In the genomic region with DNA sequence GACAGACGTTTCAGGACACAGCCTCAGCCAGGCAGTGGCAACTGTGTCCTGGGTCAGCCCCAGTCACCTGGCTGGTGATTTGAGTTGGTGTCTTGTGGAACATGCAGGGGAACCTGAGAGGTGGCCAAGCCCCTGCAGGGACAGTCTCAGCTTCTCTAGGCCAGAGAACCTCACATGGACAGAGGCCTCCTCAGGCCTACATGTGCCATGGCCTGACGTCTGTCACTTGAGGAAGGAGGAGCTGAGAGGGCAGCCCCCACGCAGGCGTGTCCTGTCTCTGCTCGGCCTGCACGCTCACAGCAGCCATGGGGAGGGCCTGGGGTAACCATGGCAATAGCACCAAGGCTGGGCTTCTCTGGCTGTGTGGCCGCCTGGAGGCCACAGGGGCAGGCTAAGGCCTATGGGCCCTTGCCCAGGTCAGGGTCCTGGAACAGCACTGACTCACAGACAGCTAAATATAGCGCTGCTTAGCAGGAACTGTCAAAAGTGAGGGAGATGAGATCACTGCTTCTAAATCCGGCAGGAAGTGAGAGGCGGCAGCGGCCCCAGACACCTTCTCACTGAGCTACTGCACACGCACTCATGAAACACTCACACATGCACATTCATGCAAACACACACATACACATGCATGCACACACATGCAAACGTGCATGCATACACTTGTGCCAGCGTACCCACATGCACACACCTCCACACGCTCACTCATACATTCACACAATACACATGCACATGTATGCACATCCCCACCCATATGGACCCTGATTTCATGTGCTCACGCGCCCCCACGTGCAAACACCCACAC, we compare ENCODE assay signal across 8 cellular contexts. TPM values are rescaled to one million over a fixed set of nuclear protein-coding genes. Genes with fewer than 3 reads are reported as not detected.
A peak's percentile ranks its signal among the peaks of the same experiment; 100 is the strongest.
DNase-seq lines count a peak whose midpoint lies in the region; ATAC-seq, FAIRE-seq and TF ChIP-seq lines count a peak whose summit lies in the region.

No MANE protein-coding gene starts in this region.

- intact Hi-C loops in HepG2 (cut with micrococcal nuclease; ENCODE audit: unreplicated experiment), result no loop called here

- WGBS in HepG2 (ENCODE audit: low lambda C conversion rate), result 58% methylated on average over 7 of the region's 18 CpGs

- no peak for TF ChIP-seq POLR2A in HepG2 (IDR thresholded peaks at IDR 0.05; ENCODE audit: insufficient read depth in 1 of 2, low read depth in 2 of 2, low read length in 2 of 2)

- H3K36me3 ChIP-seq in HepG2 (replicated peaks in 1 of 2; ENCODE audit: control insufficient read depth in 1 of 2, insufficient read depth in 2 of 2, low read length in 2 of 2), result no peaks in the 10 kb centered on the region

- ATAC-seq in GM21390 (IDR thresholded peaks at IDR 0.05; ENCODE audit: unreplicated experiment) (peak; percentile 89), HepG2 (peak; percentile 92)

- no peak for TF ChIP-seq RAD21 in HepG2 (CRISPR knock-in tag; IDR thresholded peaks at IDR 0.05)

- no peak overlapping the region for H3K4me3 ChIP-seq in HepG2 (replicated peaks in 1 of 3; ENCODE audit: insufficient read depth in 1 of 3, low read depth in 2 of 3, low read length in 3 of 3)

- H3K79me2 ChIP-seq in HepG2 (ENCODE audit: insufficient read depth, low read length), result no peaks in the 10 kb centered on the region

- no peaks in the 10 kb centered on the region for H3K9me3 ChIP-seq in HepG2 (ENCODE audit: low read length)

- H2AFZ ChIP-seq in HepG2 (ENCODE audit: low read length), result no peak overlapping the region

- no TSS peak for BruUV-seq in HepG2 (replicated peaks; lab: Mats Ljungman, UMichigan)

- H3K4me1 ChIP-seq in HepG2 (ENCODE audit: insufficient read depth, low read length), result peaks cover 18% of the 10 kb centered on the region

- H4K20me1 ChIP-seq in HepG2 (ENCODE audit: insufficient read depth, low read length), result no peaks in the 10 kb centered on the region

- DNase-seq in Caki2 (ENCODE audit: low read depth) (peak; percentile 78), HTR-8/SVneo (ENCODE audit: insufficient read length, low spot score) (peak; percentile 82), HepG2 (ENCODE audit: low spot score) (peak; percentile 67), NCI-H526 (lab: John Stamatoyannopoulos, UW) (no peak)
- peak; percentile 40 for DNase-seq in activated CD4-positive, CD25-positive, alpha-beta regulatory T cell treated with anti-CD3 and anti-CD28 coated beads, Interleukin-2, amount 50 U/mL, for 16 hours (ENCODE audit: low read depth, low spot score)
- peak; percentile 45 for DNase-seq in central memory CD4-positive, alpha-beta T cell
- peak; percentile 59 to 79 (median 61) for DNase-seq in stimulated activated CD4-positive, alpha-beta T cell treated with anti-CD3 and anti-CD28 coated beads, TNF-alpha, amount 100 ng/mL, for 24 hours (ENCODE audit: low read depth in 3 of 3)

- in situ Hi-C loops in Caki2 (cut with HindIII; ENCODE audit: low pct_unique_long_range_greater_than_20kb, low sequenced_read_pairs), result no loop called here
- in situ Hi-C loops in HepG2 (cut with HindIII; ENCODE audit: extremely low pct_ligation_motif_present, low pct_unique_long_range_greater_than_20kb), result no loop called here

- TF ChIP-seq CTCF in HepG2 (CRISPR knock-in tag; IDR thresholded peaks at IDR 0.05), result peak; percentile 23; the same call in 1 of the 2 replicates

- no peak for TF ChIP-seq EP300 in HepG2 (IDR thresholded peaks at IDR 0.05; ENCODE audit: low read depth in 2 of 2, low read length in 2 of 2)
- TF ChIP-seq EP300 in HepG2 (CRISPR knock-in tag; IDR thresholded peaks at IDR 0.05; ENCODE audit: borderline replicate concordance), result no peak

- no peak overlapping the region for H3K27ac ChIP-seq in HepG2 (ENCODE audit: extremely low read length, insufficient read depth, low read length)

- peak; percentile 96 for FAIRE-seq in HTR-8/SVneo (lab: Jason Lieb, UNC)
- no peak for FAIRE-seq in HepG2 (lab: Jason Lieb, UNC)

- peak overlapping the region; percentile 5; the same call in 1 of the 2 replicates for H3K4me2 ChIP-seq in HepG2 (ENCODE audit: low read depth, low read length)

- H3K9ac ChIP-seq in HepG2 (ENCODE audit: insufficient read depth, low read depth, low read length), result no peak overlapping the region

- H3K27me3 ChIP-seq in HepG2 (ENCODE audit: control insufficient read depth in 1 of 2, insufficient read depth in 2 of 2, low read length in 2 of 2), result peaks cover 13 to 32% of the 10 kb centered on the region in 2 experiments; a peak in 4 of 5 replicates

- CTCF ChIA-PET in HepG2 (lab: Yijun Ruan, JAX; ENCODE audit: low intra/inter-chr PET ratio, low total read pairs), result no interaction called here

- POLR2A ChIA-PET in HepG2 (lab: Yijun Ruan, JAX), result no interaction called here

TF ChIP-seq in HepG2, 621 proteins besides CTCF, POLR2A, EP300 and RAD21 (continues in another document):
- TF ChIP-seq ELF4 (CRISPR knock-in tag; IDR thresholded peaks at IDR 0.05; ENCODE audit: borderline replicate concordance) (no peak), ARID5B (CRISPR knock-in tag; IDR thresholded peaks at IDR 0.05) (0 out of 2 replicates have a peak, but pooled peaks have one; percentile 25), ZNF691 (CRISPR knock-in tag; IDR thresholded peaks at IDR 0.05; ENCODE audit: borderline replicate concordance, low read depth) (no peak), RFX1 (IDR thresholded peaks at IDR 0.05) (peak; percentile 80), ZNF776 (CRISPR knock-in tag; IDR thresholded peaks at IDR 0.05) (no peak), CREM (IDR thresholded peaks at IDR 0.05) (no peak), CREM (CRISPR knock-in tag; IDR thresholded peaks at IDR 0.05) (no peak), ZSCAN22 (CRISPR knock-in tag; IDR thresholded peaks at IDR 0.05) (no peak), MEIS1 (CRISPR knock-in tag; IDR thresholded peaks at IDR 0.05; ENCODE audit: borderline replicate concordance) (peak; percentile 65; the same call in 1 of the 2 replicates), KDM5B (CRISPR knock-in tag; IDR thresholded peaks at IDR 0.05; ENCODE audit: borderline replicate concordance) (0 out of 2 replicates have a peak, but pooled peaks have one; percentile 32), NR2F1 (CRISPR knock-in tag; IDR thresholded peaks at IDR 0.05) (peak in 1 of 2 experiments; percentile 54; a peak in 1 of 4 replicates)

RNA-seq across cellular contexts. Expression of gene YKT6, which starts 57.0 kb away (rescaled TPM):
- 71.2 and 102 TPM in 2 replicates for total RNA-seq in Caki2 (2014; rRNA removed; shearing (Covaris generic); ENCODE audit: low replicate concordance)
- 52.2 and 59.0 TPM in 2 replicates for total RNA-seq in HepG2 (2016; rRNA removed; fragmentation: Illumina TruSeq; extraction: Trizol)
- 32.5 and 39.5 TPM in 2 replicates for total RNA-seq in HepG2 (2016; cell fraction: cytosol; rRNA removed; fragmentation: Illumina TruSeq; extraction: Trizol; ENCODE audit: low read depth)
- 50.3 and 53.4 TPM in 2 replicates for total RNA-seq in HepG2 (2016; cell fraction: insoluble cytoplasmic fraction; rRNA removed; fragmentation: Illumina TruSeq; extraction: Trizol)
- total RNA-seq in HepG2 (2016; cell fraction: membrane; rRNA removed; fragmentation: Illumina TruSeq; extraction: Trizol), result 72.2 and 82.9 TPM in 2 replicates
- total RNA-seq in HepG2 (2016; cell fraction: nucleus; rRNA removed; fragmentation: Illumina TruSeq; extraction: Trizol), result 29.8 and 32.8 TPM in 2 replicates
- 60.3 and 65.6 TPM in 2 replicates for polyA plus RNA-seq in HepG2 (2011; rRNA removed)
- polyA plus RNA-seq in HepG2 (2011; cell fraction: cytosol; rRNA removed), result 59.3 and 64.4 TPM in 2 replicates
- 71.8 and 75.7 TPM in 2 replicates for polyA plus RNA-seq in HepG2 (2011; cell fraction: nucleus; rRNA removed)
- polyA plus RNA-seq in HepG2 (2012), result 36.1 and 46.4 TPM in 2 replicates
- polyA plus RNA-seq in HepG2 (2016; cell fraction: cytosol; fragmentation: Illumina TruSeq; extraction: Trizol; ENCODE audit: low read depth), result 51.9 and 71.1 TPM in 2 replicates
- 67.7 and 77.1 TPM in 2 replicates for polyA plus RNA-seq in HepG2 (2016; cell fraction: insoluble cytoplasmic fraction; fragmentation: Illumina TruSeq; extraction: Trizol; ENCODE audit: low read depth)
- polyA plus RNA-seq in HepG2 (2016; cell fraction: membrane; fragmentation: Illumina TruSeq; extraction: Trizol; ENCODE audit: low read depth), result 72.0 and 86.2 TPM in 2 replicates
- 65.4 and 71.2 TPM in 2 replicates for polyA plus RNA-seq in HepG2 (2016; cell fraction: nucleus; fragmentation: Illumina TruSeq; extraction: Trizol; ENCODE audit: insufficient read depth, low read depth)
- polyA minus RNA-seq in HepG2 (2011; rRNA and poly(A)+ RNA removed; ENCODE audit: low replicate concordance), result 55.8 and 105 TPM in 2 replicates
- polyA minus RNA-seq in HepG2 (2011; cell fraction: cytosol; rRNA and poly(A)+ RNA removed), result 19.1 and 20.7 TPM in 2 replicates
- 38.1 and 44.4 TPM in 2 replicates for polyA minus RNA-seq in HepG2 (2011; cell fraction: nucleus; rRNA and poly(A)+ RNA removed)

Comparison
In these comparisons a context has a peak if more than half of its experiments do, and no peak if none do; other contexts are left out.
1. DNase-seq: peak in Caki2 (single experiment), HTR-8/SVneo (single experiment), activated CD4-positive, CD25-positive, alpha-beta regulatory T cell treated with anti-CD3 and anti-CD28 coated beads, Interleukin-2, amount 50 U/mL, for 16 hours (single experiment), central memory CD4-positive, alpha-beta T cell (single experiment), HepG2 (single experiment) and stimulated activated CD4-positive, alpha-beta T cell treated with anti-CD3 and anti-CD28 coated beads, TNF-alpha, amount 100 ng/mL, for 24 hours (3 of 3); none in NCI-H526 (0 of 2).